ENCODE assay signal across 27 cellular contexts in genomic region chr1:232676307-232676706, GRCh38. TPM values are rescaled to one million over a fixed set of nuclear protein-coding genes. Genes with fewer than 3 reads are reported as not detected.
DNase-seq lines count a peak whose midpoint lies in the region; ATAC-seq lines count a peak whose summit lies in the region.
"Had no signal": no experiment of that assay in that cellular context is flagged by ENCODE, and none has a peak within 500 bp of the region (broad histone marks: within the 10 kb centered on the region; RNA-seq: fewer than 3 reads in every experiment).

No MANE protein-coding gene starts in this region.

- H3K4me1 Mint-ChIP-seq in activated CD4-positive, alpha-beta T cell treated with anti-CD3 and anti-CD28 coated beads for 36 hours, result no peaks in the 10 kb centered on the region
- no peaks in the 10 kb centered on the region for H3K4me1 Mint-ChIP-seq in stimulated activated naive CD8-positive, alpha-beta T cell treated with anti-CD3 and anti-CD28 coated beads, Interleukin-15, amount 100 ng/mL, for 72 hours
- H3K4me1 Mint-ChIP-seq: CD8-positive, alpha-beta memory T cell had no signal

- no peak overlapping the region for H3K4me3 Mint-ChIP-seq in activated CD4-positive, alpha-beta T cell treated with anti-CD3 and anti-CD28 coated beads for 36 hours
- H3K4me3 Mint-ChIP-seq in stimulated activated naive CD8-positive, alpha-beta T cell treated with anti-CD3 and anti-CD28 coated beads, Interleukin-15, amount 100 ng/mL, for 72 hours, result no peak overlapping the region
- H3K4me3 Mint-ChIP-seq: CD14-positive monocyte; CD8-positive, alpha-beta memory T cell had no signal

- no peak overlapping the region for H3K27ac Mint-ChIP-seq in activated CD4-positive, alpha-beta T cell treated with anti-CD3 and anti-CD28 coated beads for 36 hours
- no peak overlapping the region for H3K27ac Mint-ChIP-seq in stimulated activated naive CD8-positive, alpha-beta T cell treated with anti-CD3 and anti-CD28 coated beads, Interleukin-15, amount 100 ng/mL, for 72 hours
- H3K27ac Mint-ChIP-seq: CD14-positive monocyte had no signal

- H3K27me3 Mint-ChIP-seq in activated CD4-positive, alpha-beta T cell treated with anti-CD3 and anti-CD28 coated beads for 36 hours, result peaks cover 2% of the 10 kb centered on the region
- peaks cover 8% of the 10 kb centered on the region for H3K27me3 Mint-ChIP-seq in stimulated activated naive CD8-positive, alpha-beta T cell treated with anti-CD3 and anti-CD28 coated beads, Interleukin-15, amount 100 ng/mL, for 72 hours

- POLR2A ChIA-PET in activated CD4-positive, alpha-beta T cell treated with anti-CD3 and anti-CD28 coated beads for 36 hours (lab: Charles Lee), result no interaction called here

- no peaks in the 10 kb centered on the region for H3K36me3 Mint-ChIP-seq in activated CD4-positive, alpha-beta T cell treated with anti-CD3 and anti-CD28 coated beads for 36 hours (ENCODE audit: low read depth)
- H3K36me3 Mint-ChIP-seq: CD14-positive monocyte; CD8-positive, alpha-beta memory T cell had no signal

- H3K9me3 Mint-ChIP-seq in activated CD4-positive, alpha-beta T cell treated with anti-CD3 and anti-CD28 coated beads for 36 hours (ENCODE audit: low read depth), result no peaks in the 10 kb centered on the region
- no peaks in the 10 kb centered on the region for H3K9me3 Mint-ChIP-seq in stimulated activated naive CD8-positive, alpha-beta T cell treated with anti-CD3 and anti-CD28 coated beads, Interleukin-15, amount 100 ng/mL, for 72 hours
- H3K9me3 Mint-ChIP-seq: CD8-positive, alpha-beta memory T cell had no signal

- CTCF ChIA-PET in activated CD4-positive, alpha-beta T cell treated with anti-CD3 and anti-CD28 coated beads for 36 hours (lab: Charles Lee), result interaction anchor here (0.6 to 1.1 kb wide), 2 partner anchors 10 to 629 kb away, joined by 3 read pairs; no protein-coding TSS in a partner anchor

- intact Hi-C loops in activated CD4-positive, alpha-beta T cell treated with anti-CD3 and anti-CD28 coated beads for 36 hours (cut with DNase I, micrococcal nuclease), result no loop called here

- no peak for ATAC-seq in activated CD4-positive, alpha-beta T cell treated with anti-CD3 and anti-CD28 coated beads for 36 hours
- peak; percentile 70 for ATAC-seq in stimulated activated naive CD8-positive, alpha-beta T cell treated with anti-CD3 and anti-CD28 coated beads, Interleukin-15, amount 100 ng/mL, for 72 hours
- ATAC-seq in GM21423 (IDR thresholded peaks at IDR 0.05; ENCODE audit: unreplicated experiment) (no peak), GM21367 (IDR thresholded peaks at IDR 0.05; ENCODE audit: unreplicated experiment) (no peak)
- ATAC-seq: GM12878 had no signal

- DNase-seq in activated CD4-positive, alpha-beta T cell treated with anti-CD3 and anti-CD28 coated beads for 36 hours, result peak; percentile 32
- DNase-seq in activated CD4-positive, alpha-beta T cell treated with anti-CD3 and anti-CD28 coated beads for 4 hours, result no peak
- peak; percentile 4 for DNase-seq in stimulated activated CD4-positive, alpha-beta T cell treated with anti-CD3 and anti-CD28 coated beads, Interleukin-1b, Interleukin-23, amount 100 ng/mL, for 48 hours
- no peak for DNase-seq in stimulated activated CD4-positive, alpha-beta T cell treated with anti-CD3 and anti-CD28 coated beads, Interleukin-4, amount 100 ng/mL, for 1 hour
- peak; percentile 36 for DNase-seq in kidney tubule cell (ENCODE audit: low spot score)
- DNase-seq in stimulated activated naive CD8-positive, alpha-beta T cell treated with anti-CD3 and anti-CD28 coated beads, Interleukin-15, amount 100 ng/mL, for 72 hours, result peak in 1 of 2 donors; percentile 16
- DNase-seq: ACHN; BE2C; CD8-positive, alpha-beta memory T cell; DMS 273 treated with DMSO at 0.1 percent for 48 hours; DMS79; EL; GDM1; GM23248; H7; KBM-7; MG63; NCI-H1105 treated with DMSO at 0.1 percent for 48 hours; NCI-H1930; NCI-H2107; NCI-H446; NCI-H524 treated with DMSO at 0.1 percent for 48 hours; NCI-H774 had no signal

RNA-seq across cellular contexts. Expression of gene SIPA1L2, which starts 46.4 kb away (rescaled TPM):
- total RNA-seq in activated CD4-positive, alpha-beta T cell treated with anti-CD3 and anti-CD28 coated beads for 36 hours, result 1 to 10 TPM; 3.7 to 4.0 TPM

Comparison
In these comparisons a context has a peak if more than half of its experiments do, and no peak if none do; other contexts are left out.
1. DNase-seq: peak in activated CD4-positive, alpha-beta T cell treated with anti-CD3 and anti-CD28 coated beads for 36 hours (single experiment), stimulated activated CD4-positive, alpha-beta T cell treated with anti-CD3 and anti-CD28 coated beads, Interleukin-1b, Interleukin-23, amount 100 ng/mL, for 48 hours (single experiment) and kidney tubule cell (single experiment); none in activated CD4-positive, alpha-beta T cell treated with anti-CD3 and anti-CD28 coated beads for 4 hours (0 of 2) and stimulated activated CD4-positive, alpha-beta T cell treated with anti-CD3 and anti-CD28 coated beads, Interleukin-4, amount 100 ng/mL, for 1 hour (single experiment).